ENCODE assay signal across 1 cellular context in the genomic region with DNA sequence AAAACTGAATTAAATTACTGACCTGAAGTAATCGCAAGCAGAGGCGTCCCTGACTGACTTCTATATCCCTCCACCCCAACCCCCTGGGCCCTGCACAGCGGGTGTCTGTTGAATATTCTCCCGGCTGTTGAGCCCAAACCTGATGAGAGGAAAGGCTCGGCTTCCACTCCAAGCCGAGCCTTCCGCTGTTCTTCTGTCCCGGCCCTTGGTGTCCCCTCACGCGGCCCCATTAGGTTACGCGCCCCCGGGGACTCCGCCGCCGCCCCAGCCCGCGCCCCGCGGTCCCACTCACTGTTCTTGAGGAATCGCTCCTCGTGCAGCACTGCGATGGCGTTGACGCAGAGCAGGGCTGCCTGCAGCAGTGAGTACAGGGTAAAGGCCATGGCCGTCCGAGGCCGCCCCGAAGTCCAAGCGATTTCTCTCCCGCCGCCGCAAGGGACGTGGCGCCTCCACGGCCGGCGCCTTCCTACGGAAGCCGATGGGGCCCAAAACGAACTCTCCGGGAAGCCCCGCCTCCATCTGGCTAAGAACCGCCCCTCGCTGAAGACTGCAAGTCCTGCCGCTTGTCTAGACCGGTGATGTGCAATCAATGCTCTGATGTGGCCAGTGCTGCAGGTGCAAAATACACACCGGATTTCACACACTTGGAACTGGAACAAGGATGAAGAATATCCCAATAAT.
A peak's percentile ranks its signal among the peaks of the same experiment; 100 is the strongest.
TF ChIP-seq lines count a peak whose summit lies in the region.

TSS of gene IER3IP1 (minus strand) at position 470 of the 681 bp plus-strand sequence. CDS start at position 383, 87 bp downstream.

TF ChIP-seq in HepG2, 621 proteins besides CTCF, POLR2A, EP300 and RAD21 (continued from another document and continues in another):
- TF ChIP-seq ZNF616 (CRISPR knock-in tag; IDR thresholded peaks at IDR 0.05; ENCODE audit: low read depth) (no peak), SRSF4 (IDR thresholded peaks at IDR 0.05; ENCODE audit: low read depth, low read length, poor library complexity, severe bottlenecking) (no peak), ZNF34 (CRISPR knock-in tag; IDR thresholded peaks at IDR 0.05; ENCODE audit: borderline replicate concordance) (0 out of 2 replicates have a peak, but pooled peaks have one; percentile 44), POLR2AphosphoS5 (IDR thresholded peaks at IDR 0.05; ENCODE audit: low read depth, low read length) (peak; percentile 86), ZNF772 (CRISPR knock-in tag; IDR thresholded peaks at IDR 0.05) (peak; percentile 44; the same call in 1 of the 2 replicates), KLF13 (CRISPR knock-in tag; IDR thresholded peaks at IDR 0.05) (no peak), ZNF124 (CRISPR knock-in tag; IDR thresholded peaks at IDR 0.05) (peak; percentile 85), MEIS1 (CRISPR knock-in tag; IDR thresholded peaks at IDR 0.05; ENCODE audit: borderline replicate concordance) (peak; percentile 82; the same call in 1 of the 2 replicates), TRIM22 (IDR thresholded peaks at IDR 0.05) (no peak), HOXA7 (CRISPR knock-in tag; IDR thresholded peaks at IDR 0.05) (no peak), BCL3 (CRISPR knock-in tag; IDR thresholded peaks at IDR 0.05) (peak; percentile 61; the same call in 1 of the 2 replicates), EEA1 (CRISPR knock-in tag; IDR thresholded peaks at IDR 0.05; ENCODE audit: borderline replicate concordance) (no peak), GPBP1L1 (CRISPR knock-in tag; IDR thresholded peaks at IDR 0.05) (no peak), ZNF589 (CRISPR knock-in tag; conservative IDR thresholded peaks at IDR 0.05) (no peak), RAD51 (IDR thresholded peaks at IDR 0.05; ENCODE audit: borderline replicate concordance) (no peak), ZNF282 (IDR thresholded peaks at IDR 0.05; ENCODE audit: partially characterized antibody) (no peak), ZNF331 (CRISPR knock-in tag; IDR thresholded peaks at IDR 0.05) (peak; percentile 54; the same call in 1 of the 2 replicates), ZNF577 (CRISPR knock-in tag; IDR thresholded peaks at IDR 0.05; ENCODE audit: borderline replicate concordance, low read depth) (no peak), TARDBP (CRISPR knock-in tag; IDR thresholded peaks at IDR 0.05) (peak; percentile 69), KLF15 (CRISPR knock-in tag; IDR thresholded peaks at IDR 0.05; ENCODE audit: borderline replicate concordance) (no peak), ATF2 (CRISPR knock-in tag; IDR thresholded peaks at IDR 0.05) (no peak), SATB2 (CRISPR knock-in tag; IDR thresholded peaks at IDR 0.05) (0 out of 2 replicates have a peak, but pooled peaks have one; percentile 26), ZNF792 (CRISPR knock-in tag; IDR thresholded peaks at IDR 0.05) (peak; percentile 75; the same call in 1 of the 2 replicates), SOX6 (IDR thresholded peaks at IDR 0.05) (no peak), SOX6 (CRISPR knock-in tag; IDR thresholded peaks at IDR 0.05) (peak; percentile 50; the same call in 1 of the 2 replicates), GMEB1 (CRISPR knock-in tag; IDR thresholded peaks at IDR 0.05; ENCODE audit: borderline replicate concordance) (peak; percentile 84), NFYB (CRISPR knock-in tag; IDR thresholded peaks at IDR 0.05) (no peak), HIVEP1 (CRISPR knock-in tag; IDR thresholded peaks at IDR 0.05) (peak; percentile 59; the same call in 1 of the 2 replicates), ZNF318 (CRISPR knock-in tag; IDR thresholded peaks at IDR 0.05) (0 out of 2 replicates have a peak, but pooled peaks have one; percentile 40), CENPX (CRISPR knock-in tag; IDR thresholded peaks at IDR 0.05) (no peak), SP4 (CRISPR knock-in tag; IDR thresholded peaks at IDR 0.05) (peak; percentile 72; the same call in 1 of the 2 replicates), RBFOX2 (IDR thresholded peaks at IDR 0.05; ENCODE audit: low read depth, low read length) (peak; percentile 89), PHF20 (CRISPR knock-in tag; IDR thresholded peaks at IDR 0.05) (peak; percentile 78), ZNF569 (CRISPR knock-in tag; IDR thresholded peaks at IDR 0.05; ENCODE audit: borderline replicate concordance) (no peak), ZBTB42 (CRISPR knock-in tag; IDR thresholded peaks at IDR 0.05) (no peak)
- TF ChIP-seq, protein P1, sequence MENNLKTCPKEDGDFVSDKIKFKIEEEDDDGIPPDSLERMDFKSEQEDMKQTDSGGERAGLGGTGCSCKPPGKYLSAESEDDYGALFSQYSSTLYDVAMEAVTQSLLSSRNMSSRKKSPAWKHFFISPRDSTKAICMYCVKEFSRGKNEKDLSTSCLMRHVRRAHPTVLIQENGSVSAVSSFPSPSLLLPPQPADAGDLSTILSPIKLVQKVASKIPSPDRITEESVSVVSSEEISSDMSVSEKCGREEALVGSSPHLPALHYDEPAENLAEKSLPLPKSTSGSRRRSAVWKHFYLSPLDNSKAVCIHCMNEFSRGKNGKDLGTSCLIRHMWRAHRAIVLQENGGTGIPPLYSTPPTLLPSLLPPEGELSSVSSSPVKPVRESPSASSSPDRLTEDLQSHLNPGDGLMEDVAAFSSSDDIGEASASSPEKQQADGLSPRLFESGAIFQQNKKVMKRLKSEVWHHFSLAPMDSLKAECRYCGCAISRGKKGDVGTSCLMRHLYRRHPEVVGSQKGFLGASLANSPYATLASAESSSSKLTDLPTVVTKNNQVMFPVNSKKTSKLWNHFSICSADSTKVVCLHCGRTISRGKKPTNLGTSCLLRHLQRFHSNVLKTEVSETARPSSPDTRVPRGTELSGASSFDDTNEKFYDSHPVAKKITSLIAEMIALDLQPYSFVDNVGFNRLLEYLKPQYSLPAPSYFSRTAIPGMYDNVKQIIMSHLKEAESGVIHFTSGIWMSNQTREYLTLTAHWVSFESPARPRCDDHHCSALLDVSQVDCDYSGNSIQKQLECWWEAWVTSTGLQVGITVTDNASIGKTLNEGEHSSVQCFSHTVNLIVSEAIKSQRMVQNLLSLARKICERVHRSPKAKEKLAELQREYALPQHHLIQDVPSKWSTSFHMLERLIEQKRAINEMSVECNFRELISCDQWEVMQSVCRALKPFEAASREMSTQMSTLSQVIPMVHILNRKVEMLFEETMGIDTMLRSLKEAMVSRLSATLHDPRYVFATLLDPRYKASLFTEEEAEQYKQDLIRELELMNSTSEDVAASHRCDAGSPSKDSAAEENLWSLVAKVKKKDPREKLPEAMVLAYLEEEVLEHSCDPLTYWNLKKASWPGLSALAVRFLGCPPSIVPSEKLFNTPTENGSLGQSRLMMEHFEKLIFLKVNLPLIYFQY (CRISPR knock-in tag; IDR thresholded peaks at IDR 0.05; ENCODE audit: borderline replicate concordance) = peak; percentile 76; the same call in 1 of the 2 replicates
- TF ChIP-seq, protein P2, sequence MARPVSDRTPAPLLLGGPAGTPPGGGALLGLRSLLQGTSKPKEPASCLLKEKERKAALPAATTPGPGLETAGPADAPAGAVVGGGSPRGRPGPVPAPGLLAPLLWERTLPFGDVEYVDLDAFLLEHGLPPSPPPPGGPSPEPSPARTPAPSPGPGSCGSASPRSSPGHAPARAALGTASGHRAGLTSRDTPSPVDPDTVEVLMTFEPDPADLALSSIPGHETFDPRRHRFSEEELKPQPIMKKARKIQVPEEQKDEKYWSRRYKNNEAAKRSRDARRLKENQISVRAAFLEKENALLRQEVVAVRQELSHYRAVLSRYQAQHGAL (CRISPR knock-in tag; IDR thresholded peaks at IDR 0.05; ENCODE audit: not compliant biosample characterization) = no peak
